ENCODE assay signal across 2 cellular contexts in genomic region chr2:232502513-232502900, GRCh38.
TF ChIP-seq lines count a peak whose summit lies in the region.

No MANE protein-coding gene starts in this region.

TF ChIP-seq in SK-N-SH, 30 proteins besides CTCF, POLR2A, EP300 and RAD21 (continued from another document):
- TF ChIP-seq REST (IDR thresholded peaks at IDR 0.05; ENCODE audit: low read depth, low read length) (no peak), ZBTB33 (IDR thresholded peaks at IDR 0.05; ENCODE audit: borderline replicate concordance, low read depth) (no peak), USF2 (IDR thresholded peaks at IDR 0.05; ENCODE audit: borderline replicate concordance, low read depth, low read length) (no peak), FOXM1 (IDR thresholded peaks at IDR 0.05; ENCODE audit: low read depth) (no peak), SMC3 (IDR thresholded peaks at IDR 0.05; ENCODE audit: low read depth, low read length) (no peak), POLR2AphosphoS5 (IDR thresholded peaks at IDR 0.05; ENCODE audit: low read depth, low read length) (no peak), YY1 (IDR thresholded peaks at IDR 0.05; ENCODE audit: low read depth) (no peak)

TF ChIP-seq in SK-N-SH treated with all-trans-retinoic acid at 6 μM for 48 hours, 23 proteins besides CTCF, POLR2A, EP300 and RAD21 (continued from another document):
- TF ChIP-seq POU6F1 (CRISPR knock-in tag; IDR thresholded peaks at IDR 0.05; ENCODE audit: borderline replicate concordance, low read depth) = no peak
- TF ChIP-seq GLIS3 (CRISPR knock-in tag; IDR thresholded peaks at IDR 0.05) = no peak
- TF ChIP-seq TOX (CRISPR knock-in tag; IDR thresholded peaks at IDR 0.05; ENCODE audit: borderline replicate concordance) = no peak
- no peak for TF ChIP-seq ZNF8 (CRISPR knock-in tag; IDR thresholded peaks at IDR 0.05)
